ENCODE assay signal across 23 cellular contexts in genomic region chr16:26802440-26802839, GRCh38.
"Had no signal": no experiment of that assay in that cellular context is flagged by ENCODE, and none has a peak within 500 bp of the region (broad histone marks: within the 10 kb centered on the region; RNA-seq: fewer than 3 reads in every experiment).

No MANE protein-coding gene starts in this region.

- ATAC-seq: heart right ventricle, sciatic nerve, upper lobe of right lung had no signal

- H3K9me3 Mint-ChIP-seq: mesothelial cell of epicardium, natural killer cell, nephron progenitor cell, neural progenitor cell had no signal

- H3K4me1 Mint-ChIP-seq: mesothelial cell of epicardium, naive B cell had no signal

- H3K36me3 Mint-ChIP-seq: mesothelial cell of epicardium, naive B cell, natural killer cell, neural progenitor cell had no signal

- H3K4me3 Mint-ChIP-seq: mesothelial cell of epicardium, natural killer cell, nephron progenitor cell, neural progenitor cell had no signal

- DNase-seq: heart right ventricle; islet precursor cell; left ventricle myocardium inferior; mesendoderm; naive B cell; natural killer cell; nephron progenitor cell; occipital lobe; ovary; stimulated activated CD4-positive, alpha-beta T cell treated with anti-CD3 and anti-CD28 coated beads, Interleukin-12 subunit alpha, Interleukin-12 subunit beta, amount 100 ng/mL, for 4 hours; stimulated activated CD4-positive, alpha-beta T cell treated with anti-CD3 and anti-CD28 coated beads, Interleukin-15, amount 100 ng/mL, for 24 hours; stimulated activated CD4-positive, alpha-beta T cell treated with anti-CD3 and anti-CD28 coated beads, Interleukin-2, amount 100 ng/mL, for 24 hours; stimulated activated CD4-positive, alpha-beta T cell treated with anti-CD3 and anti-CD28 coated beads, Interleukin-4, amount 100 ng/mL, for 1 hour; stimulated activated naive CD4-positive, alpha-beta T cell; stomach; testis; thyroid gland; transverse colon; upper lobe of right lung had no signal

- H3K27ac Mint-ChIP-seq: mesothelial cell of epicardium, natural killer cell, nephron progenitor cell, neural progenitor cell, progenitor cell of endocrine pancreas had no signal
